Comparison of ENCODE assay signal across 16 cellular contexts in the genomic region with DNA sequence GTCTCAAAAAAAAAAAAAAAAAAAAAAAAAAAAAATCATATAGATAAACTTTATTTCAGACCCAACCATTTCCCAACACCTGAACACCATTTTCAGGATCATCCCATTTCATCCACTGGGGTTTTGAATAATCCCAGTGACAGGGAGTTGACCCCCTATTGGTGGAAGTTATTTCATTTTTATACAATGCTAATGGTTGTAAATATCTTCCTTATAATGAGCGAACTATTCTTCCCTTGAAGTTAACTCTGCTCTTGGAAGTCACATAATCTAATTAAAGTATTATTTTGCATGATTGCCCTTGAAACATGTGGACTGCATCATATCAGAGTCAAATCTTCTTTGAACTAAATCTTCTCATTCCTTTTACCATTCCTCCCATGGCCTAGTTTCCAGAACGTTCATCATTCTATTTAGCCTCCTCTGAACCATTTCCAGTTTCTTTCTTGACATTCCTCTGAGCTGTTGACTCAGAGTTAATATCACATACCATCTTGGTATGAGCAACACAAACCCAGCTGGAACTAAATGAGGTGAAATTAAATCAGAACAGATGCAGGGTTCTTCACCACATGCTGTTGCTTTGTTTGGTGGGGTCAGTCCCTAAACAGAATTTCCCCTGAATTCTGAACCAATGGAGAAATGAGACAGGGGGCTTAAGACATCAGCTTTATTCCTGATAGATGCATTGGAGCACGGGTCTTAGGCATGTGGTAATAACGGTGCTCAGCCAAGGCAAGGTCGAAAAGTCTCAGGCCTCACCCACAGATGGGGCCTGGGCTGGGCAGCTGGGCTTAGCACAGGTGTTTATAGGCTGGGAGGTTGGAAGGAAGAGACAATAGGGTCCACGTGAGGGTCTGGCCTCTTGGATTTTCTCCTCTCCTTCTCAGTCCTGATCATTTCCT. TPM values are rescaled to one million over a fixed set of nuclear protein-coding genes. Genes with fewer than 3 reads are reported as not detected.
DNase-seq lines count a peak whose midpoint lies in the region; ATAC-seq, FAIRE-seq and TF ChIP-seq lines count a peak whose summit lies in the region.
"Had no signal": no experiment of that assay in that cellular context is flagged by ENCODE, and none has a peak within 500 bp of the region (broad histone marks: within the 10 kb centered on the region; RNA-seq: fewer than 3 reads in every experiment).

No MANE protein-coding gene starts in this region.

- intact Hi-C loops in transverse colon (cut with DNase I; ENCODE audit: low total_unique reads) = no loop called here

- H3K9me3 ChIP-seq in astrocyte (ENCODE audit: insufficient read depth, low read depth, low read length) (no peaks in the 10 kb centered on the region), transverse colon (no peaks in the 10 kb centered on the region)

- peaks cover 1% of the 10 kb centered on the region for H3K9me3 Mint-ChIP-seq in astrocyte (ENCODE audit: unreplicated experiment)
- no peaks in the 10 kb centered on the region for H3K9me3 Mint-ChIP-seq in activated CD8-positive, alpha-beta T cell treated with anti-CD3 and anti-CD28 coated beads, Interleukin-2, amount 10 ng/mL, durations not matched to agents 7 days and 5 days (ENCODE audit: insufficient read depth)
- H3K9me3 Mint-ChIP-seq: activated naive CD4-positive, alpha-beta T cell treated with anti-CD3 and anti-CD28 coated beads, Interleukin-2, amount 10 ng/mL, durations not matched to agents 7 days and 5 days; naive B cell had no signal

- peak overlapping the region; percentile 22 for H2AFZ ChIP-seq in astrocyte (ENCODE audit: low read depth, low read length)

- H3K79me2 ChIP-seq in astrocyte (ENCODE audit: insufficient read depth, low read length) = no peaks in the 10 kb centered on the region

- FAIRE-seq in H54 (lab: Jason Lieb, UNC) (no peak), astrocyte (lab: Jason Lieb, UNC) (no peak)
- FAIRE-seq: GM18507 had no signal

- POLR2A ChIA-PET in activated CD8-positive, alpha-beta T cell treated with anti-CD3 and anti-CD28 coated beads, Interleukin-2, amount 10 ng/mL, durations not matched to agents 7 days and 5 days (lab: Charles Lee) = no interaction called here

- DNase-seq in H54 (ENCODE audit: insufficient read length, low spot score) (peak; percentile 15), astrocyte (ENCODE audit: low read depth) (peak; percentile 99), iris pigment epithelial cell (ENCODE audit: low read depth) (peak; percentile 85), transverse colon (no peak)
- DNase-seq in activated CD8-positive, alpha-beta T cell treated with anti-CD3 and anti-CD28 coated beads, Interleukin-2, amount 10 ng/mL, durations not matched to agents 7 days and 5 days = no peak
- DNase-seq: activated CD4-positive, alpha-beta T cell treated with anti-CD3 and anti-CD28 coated beads, Interleukin-2, amount 50 U/mL, for 48 hours; activated naive CD4-positive, alpha-beta T cell treated with anti-CD3 and anti-CD28 coated beads, Interleukin-2, amount 10 ng/mL, durations not matched to agents 7 days and 5 days; DND-41; effector CD4-positive, alpha-beta T cell; naive B cell; NCI-H1105; stimulated activated CD4-positive, alpha-beta T cell treated with anti-CD3 and anti-CD28 coated beads, Interleukin-15, amount 100 ng/mL, for 24 hours had no signal

- H3K4me2 ChIP-seq in astrocyte (ENCODE audit: low read length) = peak overlapping the region; percentile 54

- H4K20me1 ChIP-seq in astrocyte (ENCODE audit: insufficient read depth, low read length) = no peaks in the 10 kb centered on the region

- H3K4me3 Mint-ChIP-seq in astrocyte (ENCODE audit: unreplicated experiment) = no peak overlapping the region
- H3K4me3 Mint-ChIP-seq in activated CD8-positive, alpha-beta T cell treated with anti-CD3 and anti-CD28 coated beads, Interleukin-2, amount 10 ng/mL, durations not matched to agents 7 days and 5 days = no peak overlapping the region
- H3K4me3 Mint-ChIP-seq: activated naive CD4-positive, alpha-beta T cell treated with anti-CD3 and anti-CD28 coated beads, Interleukin-2, amount 10 ng/mL, durations not matched to agents 7 days and 5 days had no signal

- H3K9ac ChIP-seq in astrocyte (ENCODE audit: low read length) = no peak overlapping the region

- H3K27me3 Mint-ChIP-seq in astrocyte (ENCODE audit: low read depth, unreplicated experiment) = peaks cover 22% of the 10 kb centered on the region
- peaks cover 27% of the 10 kb centered on the region for H3K27me3 Mint-ChIP-seq in activated CD8-positive, alpha-beta T cell treated with anti-CD3 and anti-CD28 coated beads, Interleukin-2, amount 10 ng/mL, durations not matched to agents 7 days and 5 days (ENCODE audit: low read depth)

- peaks cover 8% of the 10 kb centered on the region for H3K4me1 Mint-ChIP-seq in astrocyte (ENCODE audit: low read depth, unreplicated experiment)
- H3K4me1 Mint-ChIP-seq in activated CD8-positive, alpha-beta T cell treated with anti-CD3 and anti-CD28 coated beads, Interleukin-2, amount 10 ng/mL, durations not matched to agents 7 days and 5 days (ENCODE audit: low read depth) = no peaks in the 10 kb centered on the region
- H3K4me1 Mint-ChIP-seq: activated naive CD4-positive, alpha-beta T cell treated with anti-CD3 and anti-CD28 coated beads, Interleukin-2, amount 10 ng/mL, durations not matched to agents 7 days and 5 days; naive B cell had no signal

- in situ Hi-C loops in transverse colon (cut with MboI; ENCODE audit: low pct_ligation_motif_present in 1 of 4, low pct_unique_long_range_greater_than_20kb in 1 of 4, low sequenced_read_pairs in 3 of 4) = loop anchor here in 1 of 4 donors (25.0 kb wide), 1 partner anchor 193 kb away; no protein-coding TSS in a partner anchor

- H3K36me3 ChIP-seq in astrocyte (ENCODE audit: insufficient read depth, low read length) = no peaks in the 10 kb centered on the region
- H3K36me3 ChIP-seq in transverse colon = no peaks in the 10 kb centered on the region

- peaks cover 2% of the 10 kb centered on the region for H3K27me3 ChIP-seq in astrocyte (ENCODE audit: insufficient read depth, low read length)
- H3K27me3 ChIP-seq in transverse colon = no peaks in the 10 kb centered on the region

- H3K27ac ChIP-seq in astrocyte (ENCODE audit: low read depth, low read length) (peak overlapping the region; percentile 75), transverse colon (peak overlapping the region in 3 of 4 donors; percentile 17 to 30 (median 21))

- ATAC-seq in GM21786 (IDR thresholded peaks at IDR 0.05; ENCODE audit: unreplicated experiment) (no peak), HG03045 (IDR thresholded peaks at IDR 0.05; ENCODE audit: unreplicated experiment) (no peak)
- no peak for ATAC-seq in activated CD8-positive, alpha-beta T cell treated with anti-CD3 and anti-CD28 coated beads, Interleukin-2, amount 10 ng/mL, durations not matched to agents 7 days and 5 days

- H3K4me3 ChIP-seq in astrocyte (ENCODE audit: insufficient read depth, low read depth, low read length) = no peak overlapping the region
- H3K4me3 ChIP-seq in transverse colon = no peak overlapping the region

- 55 to 62% methylated on average over 2 to 6 of the region's 6 CpGs for WGBS in transverse colon (ENCODE audit: low coverage in 1 of 2), 2 donors

- TF ChIP-seq POLR2A in H54 (IDR thresholded peaks at IDR 0.05; ENCODE audit: low read depth, low read length) (no peak), transverse colon (IDR thresholded peaks at IDR 0.05) (no peak)

- peak overlapping the region; percentile 21 for H3K27ac Mint-ChIP-seq in astrocyte (ENCODE audit: unreplicated experiment)
- H3K27ac Mint-ChIP-seq in activated CD8-positive, alpha-beta T cell treated with anti-CD3 and anti-CD28 coated beads, Interleukin-2, amount 10 ng/mL, durations not matched to agents 7 days and 5 days = no peak overlapping the region
- H3K27ac Mint-ChIP-seq: activated naive CD4-positive, alpha-beta T cell treated with anti-CD3 and anti-CD28 coated beads, Interleukin-2, amount 10 ng/mL, durations not matched to agents 7 days and 5 days; naive B cell had no signal

- TF ChIP-seq EP300 in transverse colon (IDR thresholded peaks at IDR 0.05; ENCODE audit: low read depth) = no peak

- H3K4me1 ChIP-seq in astrocyte (ENCODE audit: insufficient read depth, low read length) (peaks cover 13% of the 10 kb centered on the region), transverse colon (peaks cover 0 to 35% (median under 1%) of the 10 kb centered on the region in 4 donors)

- no peak for TF ChIP-seq CTCF in astrocyte (IDR thresholded peaks at IDR 0.05; ENCODE audit: insufficient read depth, low read depth, low read length)
- TF ChIP-seq CTCF in transverse colon (IDR thresholded peaks at IDR 0.05) = no peak

- CTCF ChIA-PET in activated CD8-positive, alpha-beta T cell treated with anti-CD3 and anti-CD28 coated beads, Interleukin-2, amount 10 ng/mL, durations not matched to agents 7 days and 5 days (lab: Charles Lee) = no interaction called here

- H3K36me3 Mint-ChIP-seq in astrocyte (ENCODE audit: low read depth, unreplicated experiment) = no peaks in the 10 kb centered on the region
- H3K36me3 Mint-ChIP-seq in activated CD8-positive, alpha-beta T cell treated with anti-CD3 and anti-CD28 coated beads, Interleukin-2, amount 10 ng/mL, durations not matched to agents 7 days and 5 days (ENCODE audit: low read depth) = no peaks in the 10 kb centered on the region
- H3K36me3 Mint-ChIP-seq: activated naive CD4-positive, alpha-beta T cell treated with anti-CD3 and anti-CD28 coated beads, Interleukin-2, amount 10 ng/mL, durations not matched to agents 7 days and 5 days; naive B cell had no signal

RNA-seq across cellular contexts. Expression of a gene that starts 8.9 kb away (rescaled TPM):
- total RNA-seq in astrocyte (0.20 TPM in 1 of 2 replicates, not detected in the other), transverse colon (100 to 1,000 TPM in 1 of 4 donors, 10 to 100 TPM in 2, 1 to 10 TPM in 1; 9.6 to 146 (median 82.3) TPM)
- total RNA-seq in activated CD8-positive, alpha-beta T cell treated with anti-CD3 and anti-CD28 coated beads, Interleukin-2, amount 10 ng/mL, durations not matched to agents 7 days and 5 days = not detected
- total RNA-seq: T-helper 1 cell treated with Interleukin-12 subunit alpha and Interleukin-12 subunit beta and Interleukin-4 antibody, amounts not matched to agents 30 ng/mL and 1 ng/mL, for 36 hours had no signal

RNA-seq across cellular contexts. Expression of a gene that starts 32.7 kb away (rescaled TPM):
- total RNA-seq in astrocyte = not detected in 2 replicates
- total RNA-seq in transverse colon = 10 to 100 TPM in 1 of 4 donors, 1 to 10 TPM in 3; 3.4 to 12.2 (median 7.7) TPM
- total RNA-seq in activated CD8-positive, alpha-beta T cell treated with anti-CD3 and anti-CD28 coated beads, Interleukin-2, amount 10 ng/mL, durations not matched to agents 7 days and 5 days = 10 to 100 TPM; 12.0 to 12.4 TPM

Comparison
In these comparisons a context has a peak if more than half of its experiments do, and no peak if none do; other contexts are left out.
1. DNase-seq: peak in H54 (single experiment), astrocyte (single experiment) and iris pigment epithelial cell (single experiment); none in transverse colon (single experiment) and activated CD8-positive, alpha-beta T cell treated with anti-CD3 and anti-CD28 coated beads, Interleukin-2, amount 10 ng/mL, durations not matched to agents 7 days and 5 days (single experiment).